In the genomic region with DNA sequence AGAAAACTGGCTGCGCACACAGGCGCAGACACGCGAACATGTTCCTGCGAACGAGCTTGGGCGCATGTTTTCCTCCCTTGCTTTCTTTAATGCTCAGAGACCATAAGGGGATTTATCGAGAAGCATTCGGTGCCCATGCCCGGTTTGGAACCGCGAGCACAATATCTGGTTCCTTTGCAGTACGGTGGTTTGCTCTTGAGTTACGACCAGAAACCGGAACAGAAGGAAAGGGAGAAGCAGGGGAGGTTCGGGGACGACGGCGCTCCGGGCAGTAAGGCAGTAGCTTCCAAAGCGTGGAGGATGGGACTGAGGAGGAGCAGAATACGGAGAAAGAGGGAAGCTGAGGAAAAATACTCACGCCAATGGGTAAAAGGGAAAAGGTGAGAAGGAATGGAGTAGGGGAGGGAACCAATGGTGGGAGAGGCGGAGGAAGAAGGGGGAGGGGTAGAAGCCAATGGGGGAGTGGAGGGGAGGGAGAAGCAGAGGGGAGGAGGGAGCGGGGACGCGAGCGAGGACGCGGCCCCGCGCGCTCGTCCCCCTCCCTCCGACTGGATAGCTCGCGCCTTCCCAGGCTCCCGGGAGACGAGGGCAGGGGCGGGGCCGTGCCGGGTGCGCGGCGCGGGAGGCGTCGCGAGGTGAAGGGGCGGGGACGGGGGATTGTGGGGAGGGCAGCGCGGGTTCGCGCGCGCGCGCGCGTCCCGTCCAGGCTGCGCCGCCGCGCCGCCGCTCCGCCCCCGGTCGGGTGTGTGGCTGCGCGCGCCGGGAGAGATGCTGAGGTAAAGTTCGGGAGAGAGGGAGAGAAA, we compare ENCODE assay signal across 1 cellular context.
TF ChIP-seq lines count a peak whose summit lies in the region.

No MANE protein-coding gene starts in this region.

TF ChIP-seq in HepG2, 621 proteins besides CTCF, POLR2A, EP300 and RAD21 (continued from another document and continues in another):
- TF ChIP-seq, protein P1, sequence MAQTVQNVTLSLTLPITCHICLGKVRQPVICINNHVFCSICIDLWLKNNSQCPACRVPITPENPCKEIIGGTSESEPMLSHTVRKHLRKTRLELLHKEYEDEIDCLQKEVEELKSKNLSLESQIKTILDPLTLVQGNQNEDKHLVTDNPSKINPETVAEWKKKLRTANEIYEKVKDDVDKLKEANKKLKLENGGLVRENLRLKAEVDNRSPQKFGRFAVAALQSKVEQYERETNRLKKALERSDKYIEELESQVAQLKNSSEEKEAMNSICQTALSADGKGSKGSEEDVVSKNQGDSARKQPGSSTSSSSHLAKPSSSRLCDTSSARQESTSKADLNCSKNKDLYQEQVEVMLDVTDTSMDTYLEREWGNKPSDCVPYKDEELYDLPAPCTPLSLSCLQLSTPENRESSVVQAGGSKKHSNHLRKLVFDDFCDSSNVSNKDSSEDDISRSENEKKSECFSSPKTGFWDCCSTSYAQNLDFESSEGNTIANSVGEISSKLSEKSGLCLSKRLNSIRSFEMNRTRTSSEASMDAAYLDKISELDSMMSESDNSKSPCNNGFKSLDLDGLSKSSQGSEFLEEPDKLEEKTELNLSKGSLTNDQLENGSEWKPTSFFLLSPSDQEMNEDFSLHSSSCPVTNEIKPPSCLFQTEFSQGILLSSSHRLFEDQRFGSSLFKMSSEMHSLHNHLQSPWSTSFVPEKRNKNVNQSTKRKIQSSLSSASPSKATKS (CRISPR knock-in tag; IDR thresholded peaks at IDR 0.05): no peak
- TF ChIP-seq ZNF205 (CRISPR knock-in tag; IDR thresholded peaks at IDR 0.05) (peak; percentile 39; the same call in 1 of the 2 replicates), ZNF160 (CRISPR knock-in tag; IDR thresholded peaks at IDR 0.05) (peak; percentile 11; the same call in 1 of the 2 replicates), GFI1 (CRISPR knock-in tag; IDR thresholded peaks at IDR 0.05; ENCODE audit: borderline replicate concordance) (no peak), ZNF737 (CRISPR knock-in tag; IDR thresholded peaks at IDR 0.05; ENCODE audit: borderline replicate concordance) (no peak; the same call in 1 of the 2 replicates), ZNF614 (CRISPR knock-in tag; IDR thresholded peaks at IDR 0.05; ENCODE audit: borderline replicate concordance) (no peak), NR3C1 (CRISPR knock-in tag; IDR thresholded peaks at IDR 0.05) (no peak), ZNF546 (CRISPR knock-in tag; conservative IDR thresholded peaks at IDR 0.05) (no peak; the same call in none of the 2 replicates), SRSF9 (IDR thresholded peaks at IDR 0.05; ENCODE audit: borderline replicate concordance, insufficient read depth, low read depth, low read length, poor library complexity, severe bottlenecking) (no peak), KDM4B (CRISPR knock-in tag; IDR thresholded peaks at IDR 0.05) (no peak; the same call in none of the 2 replicates), YEATS4 (CRISPR knock-in tag; IDR thresholded peaks at IDR 0.05; ENCODE audit: borderline replicate concordance) (peak; percentile 71; the same call in 1 of the 2 replicates), ARID2 (CRISPR knock-in tag; IDR thresholded peaks at IDR 0.05; ENCODE audit: borderline replicate concordance) (peak; percentile 74; the same call in 1 of the 2 replicates), ZFY (CRISPR knock-in tag; IDR thresholded peaks at IDR 0.05) (no peak; the same call in 1 of the 2 replicates), NFIC (IDR thresholded peaks at IDR 0.05; ENCODE audit: low read length) (no peak), HCFC1 (IDR thresholded peaks at IDR 0.05; ENCODE audit: low read depth, low read length) (no peak; the same call in 1 of the 2 replicates), ARHGAP35 (CRISPR knock-in tag; IDR thresholded peaks at IDR 0.05; ENCODE audit: borderline replicate concordance) (peak; percentile 88; the same call in 1 of the 2 replicates), ISX (CRISPR knock-in tag; conservative IDR thresholded peaks at IDR 0.05) (no peak; the same call in 1 of the 2 replicates), BRCA1 (CRISPR knock-in tag; IDR thresholded peaks at IDR 0.05) (no peak), POGZ (CRISPR knock-in tag; IDR thresholded peaks at IDR 0.05) (peak; percentile 52)
- TF ChIP-seq, protein P2, sequence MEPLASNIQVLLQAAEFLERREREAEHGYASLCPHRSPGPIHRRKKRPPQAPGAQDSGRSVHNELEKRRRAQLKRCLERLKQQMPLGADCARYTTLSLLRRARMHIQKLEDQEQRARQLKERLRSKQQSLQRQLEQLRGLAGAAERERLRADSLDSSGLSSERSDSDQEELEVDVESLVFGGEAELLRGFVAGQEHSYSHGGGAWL (CRISPR knock-in tag; IDR thresholded peaks at IDR 0.05): no peak; the same call in none of the 2 replicates
- TF ChIP-seq, protein P3, sequence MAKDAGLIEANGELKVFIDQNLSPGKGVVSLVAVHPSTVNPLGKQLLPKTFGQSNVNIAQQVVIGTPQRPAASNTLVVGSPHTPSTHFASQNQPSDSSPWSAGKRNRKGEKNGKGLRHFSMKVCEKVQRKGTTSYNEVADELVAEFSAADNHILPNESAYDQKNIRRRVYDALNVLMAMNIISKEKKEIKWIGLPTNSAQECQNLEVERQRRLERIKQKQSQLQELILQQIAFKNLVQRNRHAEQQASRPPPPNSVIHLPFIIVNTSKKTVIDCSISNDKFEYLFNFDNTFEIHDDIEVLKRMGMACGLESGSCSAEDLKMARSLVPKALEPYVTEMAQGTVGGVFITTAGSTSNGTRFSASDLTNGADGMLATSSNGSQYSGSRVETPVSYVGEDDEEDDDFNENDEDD (CRISPR knock-in tag; IDR thresholded peaks at IDR 0.05; ENCODE audit: borderline replicate concordance): peak; percentile 82
- TF ChIP-seq, protein P4, sequence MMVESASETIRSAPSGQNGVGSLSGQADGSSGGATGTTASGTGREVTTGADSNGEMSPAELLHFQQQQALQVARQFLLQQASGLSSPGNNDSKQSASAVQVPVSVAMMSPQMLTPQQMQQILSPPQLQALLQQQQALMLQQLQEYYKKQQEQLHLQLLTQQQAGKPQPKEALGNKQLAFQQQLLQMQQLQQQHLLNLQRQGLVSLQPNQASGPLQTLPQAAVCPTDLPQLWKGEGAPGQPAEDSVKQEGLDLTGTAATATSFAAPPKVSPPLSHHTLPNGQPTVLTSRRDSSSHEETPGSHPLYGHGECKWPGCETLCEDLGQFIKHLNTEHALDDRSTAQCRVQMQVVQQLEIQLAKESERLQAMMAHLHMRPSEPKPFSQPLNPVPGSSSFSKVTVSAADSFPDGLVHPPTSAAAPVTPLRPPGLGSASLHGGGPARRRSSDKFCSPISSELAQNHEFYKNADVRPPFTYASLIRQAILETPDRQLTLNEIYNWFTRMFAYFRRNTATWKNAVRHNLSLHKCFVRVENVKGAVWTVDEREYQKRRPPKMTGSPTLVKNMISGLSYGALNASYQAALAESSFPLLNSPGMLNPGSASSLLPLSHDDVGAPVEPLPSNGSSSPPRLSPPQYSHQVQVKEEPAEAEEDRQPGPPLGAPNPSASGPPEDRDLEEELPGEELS (CRISPR knock-in tag; IDR thresholded peaks at IDR 0.05): no peak; the same call in none of the 2 replicates
- TF ChIP-seq, protein P5, sequence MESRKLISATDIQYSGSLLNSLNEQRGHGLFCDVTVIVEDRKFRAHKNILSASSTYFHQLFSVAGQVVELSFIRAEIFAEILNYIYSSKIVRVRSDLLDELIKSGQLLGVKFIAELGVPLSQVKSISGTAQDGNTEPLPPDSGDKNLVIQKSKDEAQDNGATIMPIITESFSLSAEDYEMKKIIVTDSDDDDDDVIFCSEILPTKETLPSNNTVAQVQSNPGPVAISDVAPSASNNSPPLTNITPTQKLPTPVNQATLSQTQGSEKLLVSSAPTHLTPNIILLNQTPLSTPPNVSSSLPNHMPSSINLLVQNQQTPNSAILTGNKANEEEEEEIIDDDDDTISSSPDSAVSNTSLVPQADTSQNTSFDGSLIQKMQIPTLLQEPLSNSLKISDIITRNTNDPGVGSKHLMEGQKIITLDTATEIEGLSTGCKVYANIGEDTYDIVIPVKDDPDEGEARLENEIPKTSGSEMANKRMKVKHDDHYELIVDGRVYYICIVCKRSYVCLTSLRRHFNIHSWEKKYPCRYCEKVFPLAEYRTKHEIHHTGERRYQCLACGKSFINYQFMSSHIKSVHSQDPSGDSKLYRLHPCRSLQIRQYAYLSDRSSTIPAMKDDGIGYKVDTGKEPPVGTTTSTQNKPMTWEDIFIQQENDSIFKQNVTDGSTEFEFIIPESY (CRISPR knock-in tag; IDR thresholded peaks at IDR 0.05): no peak; the same call in 1 of the 2 replicates
- TF ChIP-seq, protein P6, sequence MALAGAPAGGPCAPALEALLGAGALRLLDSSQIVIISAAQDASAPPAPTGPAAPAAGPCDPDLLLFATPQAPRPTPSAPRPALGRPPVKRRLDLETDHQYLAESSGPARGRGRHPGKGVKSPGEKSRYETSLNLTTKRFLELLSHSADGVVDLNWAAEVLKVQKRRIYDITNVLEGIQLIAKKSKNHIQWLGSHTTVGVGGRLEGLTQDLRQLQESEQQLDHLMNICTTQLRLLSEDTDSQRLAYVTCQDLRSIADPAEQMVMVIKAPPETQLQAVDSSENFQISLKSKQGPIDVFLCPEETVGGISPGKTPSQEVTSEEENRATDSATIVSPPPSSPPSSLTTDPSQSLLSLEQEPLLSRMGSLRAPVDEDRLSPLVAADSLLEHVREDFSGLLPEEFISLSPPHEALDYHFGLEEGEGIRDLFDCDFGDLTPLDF (CRISPR knock-in tag; IDR thresholded peaks at IDR 0.05): no peak; the same call in 1 of the 2 replicates
- TF ChIP-seq, protein P7, sequence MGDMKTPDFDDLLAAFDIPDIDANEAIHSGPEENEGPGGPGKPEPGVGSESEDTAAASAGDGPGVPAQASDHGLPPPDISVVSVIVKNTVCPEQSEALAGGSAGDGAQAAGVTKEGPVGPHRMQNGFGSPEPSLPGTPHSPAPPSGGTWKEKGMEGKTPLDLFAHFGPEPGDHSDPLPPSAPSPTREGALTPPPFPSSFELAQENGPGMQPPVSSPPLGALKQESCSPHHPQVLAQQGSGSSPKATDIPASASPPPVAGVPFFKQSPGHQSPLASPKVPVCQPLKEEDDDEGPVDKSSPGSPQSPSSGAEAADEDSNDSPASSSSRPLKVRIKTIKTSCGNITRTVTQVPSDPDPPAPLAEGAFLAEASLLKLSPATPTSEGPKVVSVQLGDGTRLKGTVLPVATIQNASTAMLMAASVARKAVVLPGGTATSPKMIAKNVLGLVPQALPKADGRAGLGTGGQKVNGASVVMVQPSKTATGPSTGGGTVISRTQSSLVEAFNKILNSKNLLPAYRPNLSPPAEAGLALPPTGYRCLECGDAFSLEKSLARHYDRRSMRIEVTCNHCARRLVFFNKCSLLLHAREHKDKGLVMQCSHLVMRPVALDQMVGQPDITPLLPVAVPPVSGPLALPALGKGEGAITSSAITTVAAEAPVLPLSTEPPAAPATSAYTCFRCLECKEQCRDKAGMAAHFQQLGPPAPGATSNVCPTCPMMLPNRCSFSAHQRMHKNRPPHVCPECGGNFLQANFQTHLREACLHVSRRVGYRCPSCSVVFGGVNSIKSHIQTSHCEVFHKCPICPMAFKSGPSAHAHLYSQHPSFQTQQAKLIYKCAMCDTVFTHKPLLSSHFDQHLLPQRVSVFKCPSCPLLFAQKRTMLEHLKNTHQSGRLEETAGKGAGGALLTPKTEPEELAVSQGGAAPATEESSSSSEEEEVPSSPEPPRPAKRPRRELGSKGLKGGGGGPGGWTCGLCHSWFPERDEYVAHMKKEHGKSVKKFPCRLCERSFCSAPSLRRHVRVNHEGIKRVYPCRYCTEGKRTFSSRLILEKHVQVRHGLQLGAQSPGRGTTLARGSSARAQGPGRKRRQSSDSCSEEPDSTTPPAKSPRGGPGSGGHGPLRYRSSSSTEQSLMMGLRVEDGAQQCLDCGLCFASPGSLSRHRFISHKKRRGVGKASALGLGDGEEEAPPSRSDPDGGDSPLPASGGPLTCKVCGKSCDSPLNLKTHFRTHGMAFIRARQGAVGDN (CRISPR knock-in tag; IDR thresholded peaks at IDR 0.05): peak; percentile 94
- TF ChIP-seq, protein P8, sequence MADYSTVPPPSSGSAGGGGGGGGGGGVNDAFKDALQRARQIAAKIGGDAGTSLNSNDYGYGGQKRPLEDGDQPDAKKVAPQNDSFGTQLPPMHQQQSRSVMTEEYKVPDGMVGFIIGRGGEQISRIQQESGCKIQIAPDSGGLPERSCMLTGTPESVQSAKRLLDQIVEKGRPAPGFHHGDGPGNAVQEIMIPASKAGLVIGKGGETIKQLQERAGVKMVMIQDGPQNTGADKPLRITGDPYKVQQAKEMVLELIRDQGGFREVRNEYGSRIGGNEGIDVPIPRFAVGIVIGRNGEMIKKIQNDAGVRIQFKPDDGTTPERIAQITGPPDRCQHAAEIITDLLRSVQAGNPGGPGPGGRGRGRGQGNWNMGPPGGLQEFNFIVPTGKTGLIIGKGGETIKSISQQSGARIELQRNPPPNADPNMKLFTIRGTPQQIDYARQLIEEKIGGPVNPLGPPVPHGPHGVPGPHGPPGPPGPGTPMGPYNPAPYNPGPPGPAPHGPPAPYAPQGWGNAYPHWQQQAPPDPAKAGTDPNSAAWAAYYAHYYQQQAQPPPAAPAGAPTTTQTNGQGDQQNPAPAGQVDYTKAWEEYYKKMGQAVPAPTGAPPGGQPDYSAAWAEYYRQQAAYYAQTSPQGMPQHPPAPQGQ (CRISPR knock-in tag; IDR thresholded peaks at IDR 0.05; ENCODE audit: borderline replicate concordance): no peak
- TF ChIP-seq, protein P9, sequence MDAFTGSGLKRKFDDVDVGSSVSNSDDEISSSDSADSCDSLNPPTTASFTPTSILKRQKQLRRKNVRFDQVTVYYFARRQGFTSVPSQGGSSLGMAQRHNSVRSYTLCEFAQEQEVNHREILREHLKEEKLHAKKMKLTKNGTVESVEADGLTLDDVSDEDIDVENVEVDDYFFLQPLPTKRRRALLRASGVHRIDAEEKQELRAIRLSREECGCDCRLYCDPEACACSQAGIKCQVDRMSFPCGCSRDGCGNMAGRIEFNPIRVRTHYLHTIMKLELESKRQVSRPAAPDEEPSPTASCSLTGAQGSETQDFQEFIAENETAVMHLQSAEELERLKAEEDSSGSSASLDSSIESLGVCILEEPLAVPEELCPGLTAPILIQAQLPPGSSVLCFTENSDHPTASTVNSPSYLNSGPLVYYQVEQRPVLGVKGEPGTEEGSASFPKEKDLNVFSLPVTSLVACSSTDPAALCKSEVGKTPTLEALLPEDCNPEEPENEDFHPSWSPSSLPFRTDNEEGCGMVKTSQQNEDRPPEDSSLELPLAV (CRISPR knock-in tag; conservative IDR thresholded peaks at IDR 0.05; ENCODE audit: low read depth): 0 out of 2 replicates have a peak, but pooled peaks have one; percentile 6
- TF ChIP-seq, protein P10, sequence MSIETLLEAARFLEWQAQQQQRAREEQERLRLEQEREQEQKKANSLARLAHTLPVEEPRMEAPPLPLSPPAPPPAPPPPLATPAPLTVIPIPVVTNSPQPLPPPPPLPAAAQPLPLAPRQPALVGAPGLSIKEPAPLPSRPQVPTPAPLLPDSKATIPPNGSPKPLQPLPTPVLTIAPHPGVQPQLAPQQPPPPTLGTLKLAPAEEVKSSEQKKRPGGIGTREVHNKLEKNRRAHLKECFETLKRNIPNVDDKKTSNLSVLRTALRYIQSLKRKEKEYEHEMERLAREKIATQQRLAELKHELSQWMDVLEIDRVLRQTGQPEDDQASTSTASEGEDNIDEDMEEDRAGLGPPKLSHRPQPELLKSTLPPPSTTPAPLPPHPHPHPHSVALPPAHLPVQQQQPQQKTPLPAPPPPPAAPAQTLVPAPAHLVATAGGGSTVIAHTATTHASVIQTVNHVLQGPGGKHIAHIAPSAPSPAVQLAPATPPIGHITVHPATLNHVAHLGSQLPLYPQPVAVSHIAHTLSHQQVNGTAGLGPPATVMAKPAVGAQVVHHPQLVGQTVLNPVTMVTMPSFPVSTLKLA (IDR thresholded peaks at IDR 0.05): peak; percentile 64
